Comparison of ENCODE assay signal across 1 cellular context in the genomic region with DNA sequence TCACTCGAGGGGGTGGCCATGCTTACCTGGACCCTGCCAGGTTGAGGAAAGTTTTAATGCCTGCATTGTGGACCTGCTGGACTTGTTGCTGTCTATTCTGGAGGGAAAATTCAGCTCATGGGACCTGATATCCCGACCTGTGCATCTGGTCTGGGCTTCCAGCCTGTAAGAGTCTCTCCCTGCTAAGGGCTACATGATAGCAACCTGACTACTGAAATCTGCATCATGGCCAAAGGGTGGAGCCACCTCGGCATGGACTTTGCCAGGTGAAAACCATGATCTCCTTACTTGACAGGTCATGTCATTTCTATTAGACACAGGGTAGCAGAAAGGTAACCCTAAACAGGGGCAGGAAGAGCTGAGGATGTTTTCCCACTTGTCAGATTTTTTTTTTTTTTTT.
TF ChIP-seq lines count a peak whose summit lies in the region.

No MANE protein-coding gene starts in this region.

TF ChIP-seq in K562, 482 proteins besides CTCF, POLR2A, EP300 and RAD21:
- TF ChIP-seq, protein P1, sequence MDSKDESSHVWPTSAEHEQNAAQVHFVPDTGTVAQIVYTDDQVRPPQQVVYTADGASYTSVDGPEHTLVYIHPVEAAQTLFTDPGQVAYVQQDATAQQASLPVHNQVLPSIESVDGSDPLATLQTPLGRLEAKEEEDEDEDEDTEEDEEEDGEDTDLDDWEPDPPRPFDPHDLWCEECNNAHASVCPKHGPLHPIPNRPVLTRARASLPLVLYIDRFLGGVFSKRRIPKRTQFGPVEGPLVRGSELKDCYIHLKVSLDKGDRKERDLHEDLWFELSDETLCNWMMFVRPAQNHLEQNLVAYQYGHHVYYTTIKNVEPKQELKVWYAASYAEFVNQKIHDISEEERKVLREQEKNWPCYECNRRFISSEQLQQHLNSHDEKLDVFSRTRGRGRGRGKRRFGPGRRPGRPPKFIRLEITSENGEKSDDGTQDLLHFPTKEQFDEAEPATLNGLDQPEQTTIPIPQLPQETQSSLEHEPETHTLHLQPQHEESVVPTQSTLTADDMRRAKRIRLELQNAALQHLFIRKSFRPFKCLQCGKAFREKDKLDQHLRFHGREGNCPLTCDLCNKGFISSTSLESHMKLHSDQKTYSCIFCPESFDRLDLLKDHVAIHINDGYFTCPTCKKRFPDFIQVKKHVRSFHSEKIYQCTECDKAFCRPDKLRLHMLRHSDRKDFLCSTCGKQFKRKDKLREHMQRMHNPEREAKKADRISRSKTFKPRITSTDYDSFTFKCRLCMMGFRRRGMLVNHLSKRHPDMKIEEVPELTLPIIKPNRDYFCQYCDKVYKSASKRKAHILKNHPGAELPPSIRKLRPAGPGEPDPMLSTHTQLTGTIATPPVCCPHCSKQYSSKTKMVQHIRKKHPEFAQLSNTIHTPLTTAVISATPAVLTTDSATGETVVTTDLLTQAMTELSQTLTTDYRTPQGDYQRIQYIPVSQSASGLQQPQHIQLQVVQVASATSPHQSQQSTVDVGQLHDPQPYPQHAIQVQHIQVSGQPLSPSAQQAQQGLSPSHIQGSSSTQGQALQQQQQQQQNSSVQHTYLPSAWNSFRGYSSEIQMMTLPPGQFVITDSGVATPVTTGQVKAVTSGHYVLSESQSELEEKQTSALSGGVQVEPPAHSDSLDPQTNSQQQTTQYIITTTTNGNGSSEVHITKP (IDR thresholded peaks at IDR 0.05; ENCODE audit: partially characterized antibody): peak; percentile 51
- TF ChIP-seq, protein P2, sequence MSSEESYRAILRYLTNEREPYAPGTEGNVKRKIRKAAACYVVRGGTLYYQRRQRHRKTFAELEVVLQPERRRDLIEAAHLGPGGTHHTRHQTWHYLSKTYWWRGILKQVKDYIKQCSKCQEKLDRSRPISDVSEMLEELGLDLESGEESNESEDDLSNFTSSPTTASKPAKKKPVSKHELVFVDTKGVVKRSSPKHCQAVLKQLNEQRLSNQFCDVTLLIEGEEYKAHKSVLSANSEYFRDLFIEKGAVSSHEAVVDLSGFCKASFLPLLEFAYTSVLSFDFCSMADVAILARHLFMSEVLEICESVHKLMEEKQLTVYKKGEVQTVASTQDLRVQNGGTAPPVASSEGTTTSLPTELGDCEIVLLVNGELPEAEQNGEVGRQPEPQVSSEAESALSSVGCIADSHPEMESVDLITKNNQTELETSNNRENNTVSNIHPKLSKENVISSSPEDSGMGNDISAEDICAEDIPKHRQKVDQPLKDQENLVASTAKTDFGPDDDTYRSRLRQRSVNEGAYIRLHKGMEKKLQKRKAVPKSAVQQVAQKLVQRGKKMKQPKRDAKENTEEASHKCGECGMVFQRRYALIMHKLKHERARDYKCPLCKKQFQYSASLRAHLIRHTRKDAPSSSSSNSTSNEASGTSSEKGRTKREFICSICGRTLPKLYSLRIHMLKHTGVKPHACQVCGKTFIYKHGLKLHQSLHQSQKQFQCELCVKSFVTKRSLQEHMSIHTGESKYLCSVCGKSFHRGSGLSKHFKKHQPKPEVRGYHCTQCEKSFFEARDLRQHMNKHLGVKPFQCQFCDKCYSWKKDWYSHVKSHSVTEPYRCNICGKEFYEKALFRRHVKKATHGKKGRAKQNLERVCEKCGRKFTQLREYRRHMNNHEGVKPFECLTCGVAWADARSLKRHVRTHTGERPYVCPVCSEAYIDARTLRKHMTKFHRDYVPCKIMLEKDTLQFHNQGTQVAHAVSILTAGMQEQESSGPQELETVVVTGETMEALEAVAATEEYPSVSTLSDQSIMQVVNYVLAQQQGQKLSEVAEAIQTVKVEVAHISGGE (CRISPR knock-in tag; IDR thresholded peaks at IDR 0.05): no peak
